Comparison of ENCODE assay signal across 8 cellular contexts in genomic region chr12:56159482-56160105, GRCh38. TPM values are rescaled to one million over a fixed set of nuclear protein-coding genes. Genes with fewer than 3 reads are reported as not detected.
DNase-seq lines count a peak whose midpoint lies in the region; ATAC-seq and TF ChIP-seq lines count a peak whose summit lies in the region.

No MANE protein-coding gene starts in this region.

- peaks cover 29% of the 10 kb centered on the region for H3K4me1 ChIP-seq in A673 (ENCODE audit: insufficient read depth, low read length, poor library complexity, severe bottlenecking)
- H3K4me1 ChIP-seq in IMR-90 (ENCODE audit: control insufficient read depth, insufficient read depth, low read length) = peaks cover 15% of the 10 kb centered on the region
- peaks cover 36% of the 10 kb centered on the region for H3K4me1 ChIP-seq in muscle layer of colon (ENCODE audit: insufficient read depth, low read length)

- H2AK5ac ChIP-seq in IMR-90 (ENCODE audit: low read depth, low read length) = peak overlapping the region; percentile 95

- peak overlapping the region; percentile 94 for H3K4me3 Mint-ChIP-seq in chondrocyte (ENCODE audit: unreplicated experiment)

- in situ Hi-C loops in IMR-90 (cut with MboI; ENCODE audit: low sequenced_read_pairs) = no loop called here

- H3K18ac ChIP-seq in IMR-90 (ENCODE audit: low read depth, low read length) = peak overlapping the region; percentile 8; the same call in 1 of the 2 replicates

- peaks cover 63% of the 10 kb centered on the region for H4K20me1 ChIP-seq in IMR-90 (ENCODE audit: insufficient read depth, low read length)

- no peaks in the 10 kb centered on the region for H3K9me3 Mint-ChIP-seq in chondrocyte (ENCODE audit: low read depth)

- ATAC-seq in IMR-90 (ENCODE audit: low read depth) (no peak), GM21360 (IDR thresholded peaks at IDR 0.05; ENCODE audit: unreplicated experiment) (no peak)

- TF ChIP-seq POLR2A in IMR-90 (IDR thresholded peaks at IDR 0.05; ENCODE audit: low read depth, low read length) = no peak

- intact Hi-C loops in A673 (cut with micrococcal nuclease; ENCODE audit: unreplicated experiment) (no loop called here), IMR-90 (cut with micrococcal nuclease) (loop anchor here (2.0 kb wide), 3 partner anchors 33 to 61 kb away; partner anchors contain the start of genes RNF41 and ZC3H10)

- H2BK120ac ChIP-seq in IMR-90 (ENCODE audit: low read depth, low read length) = peak overlapping the region; percentile 2; the same call in 1 of the 2 replicates

- H3K9me3 ChIP-seq in A673 (ENCODE audit: low read depth, low read length, poor library complexity, severe bottlenecking) = no peaks in the 10 kb centered on the region
- H3K9me3 ChIP-seq in IMR-90 (ENCODE audit: control insufficient read depth, insufficient read depth, low read length) = no peaks in the 10 kb centered on the region
- H3K9me3 ChIP-seq in muscle layer of colon (ENCODE audit: low read length) = no peaks in the 10 kb centered on the region

- H3K4me2 ChIP-seq in IMR-90 (ENCODE audit: low read depth, low read length) = peak overlapping the region; percentile 98

- no peak for DNase-seq in A673 (ENCODE audit: low spot score)
- DNase-seq in IMR-90 = no peak
- DNase-seq in chondrocyte (ENCODE audit: low spot score) = peak; percentile 27
- no peak for DNase-seq in OCI-M1 (lab: John Stamatoyannopoulos, UW)
- no peak for DNase-seq in DMS153 treated with DMSO at 0.1 percent for 48 hours (lab: John Stamatoyannopoulos, UW; ENCODE audit: unreplicated experiment)
- DNase-seq in SHP77 (lab: John Stamatoyannopoulos, UW) = no peak

- WGBS in IMR-90 (ENCODE audit: extremely low coverage in 2 of 2, insufficient read length in 1 of 2), 2 experiments = 7% methylated on average over 2 of the region's 6 CpGs; no CpG with 5 or more reads in 1 of the 2 experiments

- TF ChIP-seq RAD21 in IMR-90 (IDR thresholded peaks at IDR 0.05; ENCODE audit: low read length) = no peak

- H3K4ac ChIP-seq in IMR-90 (ENCODE audit: low read depth, low read length) = peak overlapping the region; percentile 97

- peak overlapping the region; percentile 99 for H3K23ac ChIP-seq in IMR-90 (ENCODE audit: low read depth, low read length)

- H3K27ac ChIP-seq in A673 (ENCODE audit: low read depth, low read length, poor library complexity, severe bottlenecking) (peak overlapping the region; percentile 95), IMR-90 (ENCODE audit: insufficient read depth, low read length) (peak overlapping the region; percentile 90), muscle layer of colon (ENCODE audit: low read depth, low read length) (peak overlapping the region; percentile 93)

- CTCF ChIA-PET in A673 (lab: Charles Lee) = interaction anchor here (1.1 kb wide), 1 partner anchor 30 kb away, joined by 3 read pairs; the partner anchor contains the start of gene SMARCC2
- CTCF ChIA-PET in IMR-90 (lab: Yijun Ruan, JAX) = no interaction called here

- H2AFZ ChIP-seq in IMR-90 (replicated peaks; ENCODE audit: low read length, poor library complexity) = peak overlapping the region; percentile 61

- peak overlapping the region; percentile 98 for H3K14ac ChIP-seq in IMR-90 (replicated peaks; ENCODE audit: low read depth, low read length)

- POLR2A ChIA-PET in A673 (lab: Charles Lee; ENCODE audit: low non-redundant PET) = no interaction called here
- POLR2A ChIA-PET in IMR-90 (lab: Charles Lee; ENCODE audit: unreplicated experiment) = interaction anchor here (1.6 kb wide), 1 partner anchor 31 kb away, joined by 8 read pairs; the partner anchor contains the start of gene ESYT1

- H2AK9ac ChIP-seq in IMR-90 (replicated peaks; ENCODE audit: low read depth, low read length, poor library complexity) = peak overlapping the region; percentile 99

- H3K9me1 ChIP-seq in IMR-90 (ENCODE audit: insufficient read depth, low read length) = peaks cover 3% of the 10 kb centered on the region; the same call in 1 of the 2 replicates

- H3K36me3 Mint-ChIP-seq in chondrocyte (ENCODE audit: low read depth) = peaks cover 45% of the 10 kb centered on the region

- H3K4me1 Mint-ChIP-seq in chondrocyte (ENCODE audit: low read depth) = peaks cover 40% of the 10 kb centered on the region

- peaks cover 14 to 59% of the 10 kb centered on the region in 2 experiments for H3K79me1 ChIP-seq in IMR-90 (ENCODE audit: low read depth in 1 of 2, low read length in 2 of 2)

- peak overlapping the region; percentile 99 for H3K56ac ChIP-seq in IMR-90 (ENCODE audit: extremely low read depth, insufficient read depth, low read length)

- H3K27me3 ChIP-seq in A673 (replicated peaks; ENCODE audit: insufficient read depth, low read depth, low read length, poor library complexity) (no peaks in the 10 kb centered on the region), IMR-90 (ENCODE audit: control insufficient read depth, insufficient read depth, low read length) (no peaks in the 10 kb centered on the region), muscle layer of colon (ENCODE audit: control insufficient read depth in 1 of 2, insufficient read depth in 2 of 2, low read length in 2 of 2) (no peaks in the 10 kb centered on the region)

- H3K27ac Mint-ChIP-seq in chondrocyte (ENCODE audit: unreplicated experiment) = peak overlapping the region; percentile 99

- H3K36me3 ChIP-seq in A673 (ENCODE audit: insufficient read depth, low read length, poor library complexity, severe bottlenecking) (peaks cover 50% of the 10 kb centered on the region), IMR-90 (ENCODE audit: control insufficient read depth, insufficient read depth, low read length) (peaks cover 58% of the 10 kb centered on the region), muscle layer of colon (ENCODE audit: insufficient read depth, low read length) (peaks cover 46% of the 10 kb centered on the region)

- H2BK20ac ChIP-seq in IMR-90 (ENCODE audit: low read depth, low read length) = no peak overlapping the region

- dilution Hi-C loops in IMR-90 (cut with HindIII; ENCODE audit: low sequenced_read_pairs, unreplicated experiment) = no loop called here

- no peaks in the 10 kb centered on the region for H3K27me3 Mint-ChIP-seq in chondrocyte (ENCODE audit: low read depth)

- BruUV-seq in A673 (replicated peaks; lab: Mats Ljungman, UMichigan) (no TSS peak), IMR-90 (replicated peaks; lab: Mats Ljungman, UMichigan) (TSS peak; percentile 77)

- peak overlapping the region; percentile 79 to 94 for H4K8ac ChIP-seq in IMR-90 (ENCODE audit: low read depth in 2 of 2, low read length in 2 of 2)

- H2BK5ac ChIP-seq in IMR-90 (ENCODE audit: low read depth, low read length, poor library complexity, severe bottlenecking) = peak overlapping the region; percentile 91

- H3K9ac ChIP-seq in IMR-90 (ENCODE audit: low read depth, low read length) (peak overlapping the region; percentile 100), muscle layer of colon (ENCODE audit: low read length) (peak overlapping the region; percentile 100)

- peak overlapping the region; percentile 78 for H3K4me3 ChIP-seq in A673 (ENCODE audit: low read depth, low read length, poor library complexity, severe bottlenecking)
- H3K4me3 ChIP-seq in IMR-90 (ENCODE audit: insufficient read depth, low read depth, low read length) = peak overlapping the region; percentile 73
- peak overlapping the region; percentile 86 to 99 for H3K4me3 ChIP-seq in muscle layer of colon (ENCODE audit: low read depth in 1 of 2, low read length in 2 of 2)

- no peak for TF ChIP-seq CTCF in A673 (conservative IDR thresholded peaks at IDR 0.05; ENCODE audit: low read depth, low read length)
- no peak for TF ChIP-seq CTCF in IMR-90 (conservative IDR thresholded peaks at IDR 0.05; ENCODE audit: low read depth, low read length)
- no peak for TF ChIP-seq CTCF in chondrocyte (IDR thresholded peaks at IDR 0.05)

- peak overlapping the region; percentile 10 for H4K5ac ChIP-seq in IMR-90 (ENCODE audit: low read depth, low read length)

- peak overlapping the region; percentile 14; the same call in 1 of the 3 replicates for H2BK15ac ChIP-seq in IMR-90 (ENCODE audit: low read depth, low read length)

- H4K91ac ChIP-seq in IMR-90 (ENCODE audit: insufficient read depth, low read depth, low read length) = peak overlapping the region; percentile 95

TF ChIP-seq in IMR-90, 13 proteins besides CTCF, POLR2A, EP300 and RAD21 (continues in another document):
- TF ChIP-seq NFE2L2 (IDR thresholded peaks at IDR 0.05; ENCODE audit: low read depth, low read length) = no peak
- TF ChIP-seq FOS (IDR thresholded peaks at IDR 0.05; ENCODE audit: low read depth, low read length) = no peak
- no peak for TF ChIP-seq RCOR1 (IDR thresholded peaks at IDR 0.05; ENCODE audit: insufficient replicate concordance, low read length)
- TF ChIP-seq RFX5 (IDR thresholded peaks at IDR 0.05; ENCODE audit: low read depth, low read length) = no peak

RNA-seq across cellular contexts. Expression of gene MYL6, which starts 1.4 kb away (rescaled TPM):
- total RNA-seq in A673 (2021) (690 and 789 TPM in 2 replicates), IMR-90 (2012; rRNA removed) (4,816 and 6,155 TPM in 2 replicates), chondrocyte (1,367 to 2,282 TPM (median 2,236 TPM) in 3 replicates)
- 6,979 and 8,569 TPM in 2 replicates for polyA plus RNA-seq in IMR-90 (2012; rRNA removed)
- 4,737 and 9,751 TPM in 2 replicates for polyA plus RNA-seq in IMR-90 (2012; cell fraction: cytosol; rRNA removed)
- polyA plus RNA-seq in IMR-90 (2012; cell fraction: nucleus; rRNA removed; ENCODE audit: low replicate concordance) = 1,664 and 4,642 TPM in 2 replicates

RNA-seq across cellular contexts. Expression of gene MYL6B, which starts 7.2 kb away (rescaled TPM):
- total RNA-seq in A673 (2021) = 180 and 181 TPM in 2 replicates
- total RNA-seq in IMR-90 (2012; rRNA removed) = 78.3 and 90.0 TPM in 2 replicates
- polyA plus RNA-seq in IMR-90 (2012; rRNA removed) = 112 and 117 TPM in 2 replicates
- polyA plus RNA-seq in IMR-90 (2012; cell fraction: cytosol; rRNA removed) = 121 and 135 TPM in 2 replicates
- 47.4 and 68.8 TPM in 2 replicates for polyA plus RNA-seq in IMR-90 (2012; cell fraction: nucleus; rRNA removed; ENCODE audit: low replicate concordance)
- total RNA-seq in chondrocyte = 70.5 to 79.7 TPM (median 75.2 TPM) in 3 replicates

RNA-seq across cellular contexts. Expression of gene SMARCC2, which starts 29.7 kb away (rescaled TPM):
- total RNA-seq in A673 (2021) (133 and 140 TPM in 2 replicates), IMR-90 (2012; rRNA removed) (41.4 and 42.3 TPM in 2 replicates), chondrocyte (50.4 to 96.7 TPM (median 57.4 TPM) in 3 replicates)
- 43.8 and 44.3 TPM in 2 replicates for polyA plus RNA-seq in IMR-90 (2012; rRNA removed)
- polyA plus RNA-seq in IMR-90 (2012; cell fraction: cytosol; rRNA removed) = 13.3 and 20.0 TPM in 2 replicates
- 107 and 224 TPM in 2 replicates for polyA plus RNA-seq in IMR-90 (2012; cell fraction: nucleus; rRNA removed; ENCODE audit: low replicate concordance)

RNA-seq across cellular contexts. Expression of gene ESYT1, which starts 31.5 kb away (rescaled TPM):
- total RNA-seq in A673 (2021) (90.0 and 107 TPM in 2 replicates), IMR-90 (2012; rRNA removed) (137 and 150 TPM in 2 replicates), chondrocyte (127 to 155 TPM (median 144 TPM) in 3 replicates)
- polyA plus RNA-seq in IMR-90 (2012; rRNA removed) = 153 and 157 TPM in 2 replicates
- 133 and 158 TPM in 2 replicates for polyA plus RNA-seq in IMR-90 (2012; cell fraction: cytosol; rRNA removed)
- polyA plus RNA-seq in IMR-90 (2012; cell fraction: nucleus; rRNA removed; ENCODE audit: low replicate concordance) = 156 and 212 TPM in 2 replicates

RNA-seq across cellular contexts. Expression of gene ZC3H10, which starts 41.5 kb away (rescaled TPM):
- total RNA-seq in A673 (2021) = 11.8 and 14.4 TPM in 2 replicates
- 3.3 and 3.6 TPM in 2 replicates for total RNA-seq in IMR-90 (2012; rRNA removed)
- polyA plus RNA-seq in IMR-90 (2012; rRNA removed) = 1.1 and 1.5 TPM in 2 replicates
- 0.48 and 1.1 TPM in 2 replicates for polyA plus RNA-seq in IMR-90 (2012; cell fraction: cytosol; rRNA removed)
- polyA plus RNA-seq in IMR-90 (2012; cell fraction: nucleus; rRNA removed; ENCODE audit: low replicate concordance) = 1.7 and 2.8 TPM in 2 replicates
- total RNA-seq in chondrocyte = 5.0 to 11.2 TPM (median 8.0 TPM) in 3 replicates
